18 cellular contexts compared by ENCODE assay signal in the genomic region with DNA sequence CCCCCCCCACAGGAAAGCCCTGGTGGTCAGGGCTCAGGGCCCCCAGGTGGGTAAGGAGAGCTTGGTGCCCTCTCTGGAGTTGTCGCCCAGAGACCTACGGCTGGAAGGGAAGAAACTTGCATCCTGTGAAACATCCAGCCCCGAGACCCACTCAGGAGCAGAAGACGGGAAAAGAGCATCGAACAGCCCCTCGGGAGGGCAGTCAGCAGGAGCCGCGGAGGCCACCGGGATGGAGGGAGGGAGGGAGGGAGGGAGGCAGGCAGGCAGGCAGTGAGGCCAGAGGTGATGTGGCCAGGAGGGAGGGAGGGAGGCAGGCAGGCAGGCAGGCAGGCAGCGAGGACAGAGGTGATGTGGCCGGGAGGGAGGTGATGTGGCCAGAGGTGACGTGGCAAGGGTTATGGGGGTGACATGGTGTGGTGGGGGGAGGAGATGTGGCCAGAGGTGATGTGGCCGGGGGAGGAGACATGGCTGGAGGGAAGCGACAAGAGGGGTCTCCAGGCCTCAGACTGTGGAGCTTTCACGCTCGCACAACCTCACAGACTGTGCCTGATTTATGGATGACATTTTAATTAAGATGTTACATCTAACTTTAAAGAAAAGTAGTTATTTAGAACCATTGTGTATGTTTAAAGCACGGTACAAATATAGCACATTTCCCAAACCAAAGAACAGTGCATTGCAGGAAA.
A peak's percentile ranks its signal among the peaks of the same experiment; 100 is the strongest.
DNase-seq lines count a peak whose midpoint lies in the region; ATAC-seq, FAIRE-seq and TF ChIP-seq lines count a peak whose summit lies in the region.
"Had no signal": no experiment of that assay in that cellular context is flagged by ENCODE, and none has a peak within 500 bp of the region (broad histone marks: within the 10 kb centered on the region; RNA-seq: fewer than 3 reads in every experiment).

No MANE protein-coding gene starts in this region.

- no peak for TF ChIP-seq CTCF in SK-N-SH (IDR thresholded peaks at IDR 0.05)
- no peak for TF ChIP-seq CTCF in endodermal cell (conservative IDR thresholded peaks at IDR 0.05)
- no peak for TF ChIP-seq CTCF in nephron progenitor cell (IDR thresholded peaks at IDR 0.05)
- no peak for TF ChIP-seq CTCF in pancreas (IDR thresholded peaks at IDR 0.05)

- H3K9me2 ChIP-seq in SK-N-SH: no peaks in the 10 kb centered on the region

- H3K36me3 ChIP-seq in SK-N-SH (replicated peaks in 1 of 2; ENCODE audit: control insufficient read depth in 1 of 2, insufficient read depth in 2 of 2, low read length in 1 of 2) (no peaks in the 10 kb centered on the region), endodermal cell (ENCODE audit: control insufficient read depth, insufficient read depth, low read length) (no peaks in the 10 kb centered on the region), pancreas (no peaks in the 10 kb centered on the region)

- H3K9me3 Mint-ChIP-seq in endodermal cell (no peaks in the 10 kb centered on the region), nephron progenitor cell (no peaks in the 10 kb centered on the region)
- H3K9me3 Mint-ChIP-seq: CD4-positive, alpha-beta memory T cell had no signal

- no peaks in the 10 kb centered on the region for H3F3A ChIP-seq in SK-N-SH (replicated peaks; ENCODE audit: insufficient read depth)

- H3K27ac Mint-ChIP-seq in endodermal cell (no peak overlapping the region), nephron progenitor cell (no peak overlapping the region)
- H3K27ac Mint-ChIP-seq: B cell had no signal

- CTCF ChIA-PET in SK-N-SH (lab: Yijun Ruan, JAX): interaction anchor here (1.2 to 1.3 kb wide), 2 partner anchors 17 to 37 kb away, joined by 3 to 4 read pairs; no protein-coding TSS in a partner anchor

- H3K9ac ChIP-seq in SK-N-SH (no peak overlapping the region), endodermal cell (ENCODE audit: extremely low read depth, low read length, poor library complexity, severe bottlenecking) (no peak overlapping the region)

- H3K4me2 ChIP-seq in SK-N-SH: no peak overlapping the region

- no peak overlapping the region for H3K27ac ChIP-seq in SK-N-SH (ENCODE audit: low read depth in 2 of 2, low read length in 1 of 2)
- H3K27ac ChIP-seq in endodermal cell (ENCODE audit: low read depth, low read length): no peak overlapping the region
- H3K27ac ChIP-seq in pancreas: no peak overlapping the region
- H3K27ac ChIP-seq: 22Rv1 had no signal

- H3K4me1 Mint-ChIP-seq in endodermal cell (peaks cover 16% of the 10 kb centered on the region), nephron progenitor cell (peaks cover 57% of the 10 kb centered on the region)
- H3K4me1 Mint-ChIP-seq: B cell; CD4-positive, alpha-beta memory T cell had no signal

- H3K4me1 ChIP-seq in SK-N-SH (ENCODE audit: control insufficient read depth in 1 of 2, insufficient read depth in 2 of 2, low read depth in 1 of 2, low read length in 1 of 2): peaks cover 13 to 23% of the 10 kb centered on the region in 2 experiments; a peak in 3 of 4 replicates
- H3K4me1 ChIP-seq in endodermal cell (ENCODE audit: control insufficient read depth, insufficient read depth, low read length): no peaks in the 10 kb centered on the region
- no peaks in the 10 kb centered on the region for H3K4me1 ChIP-seq in pancreas

- ATAC-seq in SK-N-SH treated with all-trans-retinoic acid at 6 μM for 48 hours: no peak
- ATAC-seq in pancreas: no peak
- no peak for ATAC-seq in HG03095 (IDR thresholded peaks at IDR 0.05; ENCODE audit: unreplicated experiment)
- ATAC-seq in HG03139 (IDR thresholded peaks at IDR 0.05; ENCODE audit: unreplicated experiment): no peak
- ATAC-seq in GM21526 (IDR thresholded peaks at IDR 0.05; ENCODE audit: low FRiP score, unreplicated experiment): no peak

- no peaks in the 10 kb centered on the region for H3K36me3 Mint-ChIP-seq in endodermal cell (ENCODE audit: low read depth)
- H3K36me3 Mint-ChIP-seq in nephron progenitor cell (ENCODE audit: low read depth): peaks cover 7% of the 10 kb centered on the region
- H3K36me3 Mint-ChIP-seq: CD4-positive, alpha-beta memory T cell had no signal

- H3K79me2 ChIP-seq in SK-N-SH (ENCODE audit: insufficient read depth): peaks cover 40% of the 10 kb centered on the region

- no peak overlapping the region for H2AFZ ChIP-seq in SK-N-SH (ENCODE audit: low read depth)

- POLR2A ChIA-PET in SK-N-SH (lab: Yijun Ruan, JAX): no interaction called here

- no peak for TF ChIP-seq RAD21 in SK-N-SH (IDR thresholded peaks at IDR 0.05; ENCODE audit: low read length)

- H3K27me3 ChIP-seq in SK-N-SH (ENCODE audit: insufficient read depth): no peaks in the 10 kb centered on the region
- no peaks in the 10 kb centered on the region for H3K27me3 ChIP-seq in endodermal cell (ENCODE audit: control insufficient read depth, insufficient read depth, low read length, poor library complexity, severe bottlenecking)
- H3K27me3 ChIP-seq in pancreas: no peaks in the 10 kb centered on the region

- no peaks in the 10 kb centered on the region for H3K27me3 Mint-ChIP-seq in endodermal cell (ENCODE audit: insufficient read depth)
- H3K27me3 Mint-ChIP-seq in nephron progenitor cell (ENCODE audit: low read depth, poor library complexity): no peaks in the 10 kb centered on the region

- WGBS in SK-N-SH (ENCODE audit: low lambda C conversion rate): 94% methylated on average over 17 of the region's 17 CpGs
- WGBS in endodermal cell (ENCODE audit: insufficient coverage in 1 of 2, insufficient read length in 1 of 2), 2 experiments: 54 to 73% methylated on average over 10 to 14 of the region's 17 CpGs
- WGBS in pancreas, 2 donors: 89 to 94% methylated on average over 17 of the region's 17 CpGs

- peak; percentile 56 for DNase-seq in SK-N-SH
- peak; percentile 65 for DNase-seq in endodermal cell
- DNase-seq in nephron progenitor cell: peak; percentile 46
- DNase-seq in pancreas: no peak
- DNase-seq: CD4-positive, alpha-beta memory T cell; DMS79 treated with DMSO at 0.1 percent for 48 hours; MV-4-11; NCI-H187 treated with DMSO at 0.1 percent for 48 hours; NCI-H446 treated with DMSO at 0.1 percent for 48 hours; RPMI8226; SIG-M5 had no signal

- intact Hi-C loops in pancreas (cut with DNase I): no loop called here

- H3K9me3 ChIP-seq in SK-N-SH: no peaks in the 10 kb centered on the region
- H3K9me3 ChIP-seq in endodermal cell (ENCODE audit: control insufficient read depth, low read length): no peaks in the 10 kb centered on the region
- H3K9me3 ChIP-seq in pancreas: no peaks in the 10 kb centered on the region

- H4K20me1 ChIP-seq in SK-N-SH (ENCODE audit: insufficient read depth): peaks cover 87% of the 10 kb centered on the region

- no peak for TF ChIP-seq EP300 in SK-N-SH (IDR thresholded peaks at IDR 0.05; ENCODE audit: borderline replicate concordance in 1 of 2, low read depth in 1 of 2, low read length in 1 of 2)

- H3K4me3 Mint-ChIP-seq in endodermal cell (no peak overlapping the region), nephron progenitor cell (peak overlapping the region; percentile 63)
- H3K4me3 Mint-ChIP-seq: B cell; CD4-positive, alpha-beta memory T cell had no signal

- FAIRE-seq in pancreas (lab: Jason Lieb, UNC): no peak
- FAIRE-seq: H54 had no signal

- no peak overlapping the region for H3K4me3 ChIP-seq in SK-N-SH (ENCODE audit: low read depth in 2 of 2, low read length in 1 of 2)
- H3K4me3 ChIP-seq in endodermal cell (ENCODE audit: low read length): no peak overlapping the region
- no peak overlapping the region for H3K4me3 ChIP-seq in pancreas

TF ChIP-seq in SK-N-SH, 30 proteins besides CTCF, POLR2A, EP300 and RAD21 (continues in another document):
- no peak for TF ChIP-seq EZH2phosphoT487 (IDR thresholded peaks at IDR 0.05; ENCODE audit: borderline replicate concordance, low read depth)
- no peak for TF ChIP-seq POLR2AphosphoS5 (IDR thresholded peaks at IDR 0.05; ENCODE audit: low read depth, low read length)
- TF ChIP-seq, protein P1, sequence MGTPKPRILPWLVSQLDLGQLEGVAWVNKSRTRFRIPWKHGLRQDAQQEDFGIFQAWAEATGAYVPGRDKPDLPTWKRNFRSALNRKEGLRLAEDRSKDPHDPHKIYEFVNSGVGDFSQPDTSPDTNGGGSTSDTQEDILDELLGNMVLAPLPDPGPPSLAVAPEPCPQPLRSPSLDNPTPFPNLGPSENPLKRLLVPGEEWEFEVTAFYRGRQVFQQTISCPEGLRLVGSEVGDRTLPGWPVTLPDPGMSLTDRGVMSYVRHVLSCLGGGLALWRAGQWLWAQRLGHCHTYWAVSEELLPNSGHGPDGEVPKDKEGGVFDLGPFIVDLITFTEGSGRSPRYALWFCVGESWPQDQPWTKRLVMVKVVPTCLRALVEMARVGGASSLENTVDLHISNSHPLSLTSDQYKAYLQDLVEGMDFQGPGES (IDR thresholded peaks at IDR 0.05; ENCODE audit: low read depth, low read length): no peak
- TF ChIP-seq, protein P2, sequence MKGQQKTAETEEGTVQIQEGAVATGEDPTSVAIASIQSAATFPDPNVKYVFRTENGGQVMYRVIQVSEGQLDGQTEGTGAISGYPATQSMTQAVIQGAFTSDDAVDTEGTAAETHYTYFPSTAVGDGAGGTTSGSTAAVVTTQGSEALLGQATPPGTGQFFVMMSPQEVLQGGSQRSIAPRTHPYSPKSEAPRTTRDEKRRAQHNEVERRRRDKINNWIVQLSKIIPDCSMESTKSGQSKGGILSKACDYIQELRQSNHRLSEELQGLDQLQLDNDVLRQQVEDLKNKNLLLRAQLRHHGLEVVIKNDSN (IDR thresholded peaks at IDR 0.05; ENCODE audit: borderline replicate concordance, low read depth): no peak

TF ChIP-seq in SK-N-SH treated with all-trans-retinoic acid at 6 μM for 48 hours, 23 proteins besides CTCF, POLR2A, EP300 and RAD21 (continues in another document):
- TF ChIP-seq GLIS3 (CRISPR knock-in tag; IDR thresholded peaks at IDR 0.05) (no peak), ZFP30 (CRISPR knock-in tag; IDR thresholded peaks at IDR 0.05) (no peak), TOX (CRISPR knock-in tag; IDR thresholded peaks at IDR 0.05; ENCODE audit: borderline replicate concordance) (no peak), ZNF8 (CRISPR knock-in tag; IDR thresholded peaks at IDR 0.05) (no peak), ZFP3 (CRISPR knock-in tag; IDR thresholded peaks at IDR 0.05) (no peak), PPARA (CRISPR knock-in tag; IDR thresholded peaks at IDR 0.05; ENCODE audit: borderline replicate concordance) (no peak), BACH2 (CRISPR knock-in tag; IDR thresholded peaks at IDR 0.05; ENCODE audit: borderline replicate concordance) (no peak), CSDC2 (CRISPR knock-in tag; IDR thresholded peaks at IDR 0.05) (no peak), ZNF70 (CRISPR knock-in tag; IDR thresholded peaks at IDR 0.05) (no peak)
- TF ChIP-seq, protein P3, sequence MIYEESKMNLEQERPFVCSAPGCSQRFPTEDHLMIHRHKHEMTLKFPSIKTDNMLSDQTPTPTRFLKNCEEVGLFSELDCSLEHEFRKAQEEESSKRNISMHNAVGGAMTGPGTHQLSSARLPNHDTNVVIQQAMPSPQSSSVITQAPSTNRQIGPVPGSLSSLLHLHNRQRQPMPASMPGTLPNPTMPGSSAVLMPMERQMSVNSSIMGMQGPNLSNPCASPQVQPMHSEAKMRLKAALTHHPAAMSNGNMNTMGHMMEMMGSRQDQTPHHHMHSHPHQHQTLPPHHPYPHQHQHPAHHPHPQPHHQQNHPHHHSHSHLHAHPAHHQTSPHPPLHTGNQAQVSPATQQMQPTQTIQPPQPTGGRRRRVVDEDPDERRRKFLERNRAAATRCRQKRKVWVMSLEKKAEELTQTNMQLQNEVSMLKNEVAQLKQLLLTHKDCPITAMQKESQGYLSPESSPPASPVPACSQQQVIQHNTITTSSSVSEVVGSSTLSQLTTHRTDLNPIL (CRISPR knock-in tag; IDR thresholded peaks at IDR 0.05; ENCODE audit: low read depth): no peak

Comparison
In these comparisons a context has a peak if more than half of its experiments do, and no peak if none do; other contexts are left out.
1. DNase-seq: peak in SK-N-SH (single experiment), endodermal cell (single experiment) and nephron progenitor cell (single experiment); none in pancreas (0 of 6).